In genomic region chr3:61066800-61067199, GRCh38 we compare ENCODE assay signal across 22 cellular contexts.
"Had no signal": no experiment of that assay in that cellular context is flagged by ENCODE, and none has a peak within 500 bp of the region (broad histone marks: within the 10 kb centered on the region; RNA-seq: fewer than 3 reads in every experiment).

No MANE protein-coding gene starts in this region.

- H3K4me3 ChIP-seq: esophagus squamous epithelium, left lung, lung, mucosa of descending colon, testis, transverse colon, uterus had no signal

- ATAC-seq: activated CD4-positive, alpha-beta T cell treated with anti-CD3 and anti-CD28 coated beads for 36 hours; activated naive CD4-positive, alpha-beta T cell treated with anti-CD3 and anti-CD28 coated beads, Interleukin-2, amount 50 U/mL, for 72 hours; activated T-cell treated with anti-CD3 and anti-CD28 coated beads, Interleukin-2, amount 50 U/mL, for 72 hours; left lung; mucosa of descending colon; natural killer cell treated with Interleukin-12 subunit alpha and Interleukin-12 subunit beta and Interleukin-15 and Interleukin-18, amount 100 ng/mL, for 72 hours; right cardiac atrium; stimulated activated naive CD8-positive, alpha-beta T cell treated with anti-CD3 and anti-CD28 coated beads, Interleukin-15, Interleukin-2, amounts not matched to agents 100 U/mL and 50 U/mL, for 24 hours had no signal

- DNase-seq: activated CD4-positive, alpha-beta T cell treated with anti-CD3 and anti-CD28 coated beads for 36 hours; activated CD4-positive, alpha-beta T cell treated with anti-CD3 and anti-CD28 coated beads, Interleukin-2, amount 50 U/mL, for 4 hours; activated CD4-positive, CD25-positive, alpha-beta regulatory T cell; activated naive CD4-positive, alpha-beta T cell; activated T-cell treated with anti-CD3 and anti-CD28 coated beads for 4 hours; activated T-cell treated with anti-CD3 and anti-CD28 coated beads, Interleukin-2, amount 50 U/mL, for 72 hours; anterior cingulate cortex; dermis blood vessel endothelial cell; effector CD4-positive, alpha-beta T cell; esophagus squamous epithelium; left lung; mucosa of descending colon; posterior cingulate gyrus; right cardiac atrium; stimulated activated CD4-positive, alpha-beta T cell treated with anti-CD3 and anti-CD28 coated beads, Interleukin-15, amount 100 ng/mL, for 24 hours; stimulated activated naive CD8-positive, alpha-beta T cell treated with anti-CD3 and anti-CD28 coated beads, Interleukin-15, Interleukin-2, amounts not matched to agents 100 U/mL and 50 U/mL, for 24 hours; testis; transverse colon; uterus had no signal
